In genomic region chr3:98343647-98344507, GRCh38 we compare ENCODE assay signal across 8 cellular contexts. TPM values are rescaled to one million over a fixed set of nuclear protein-coding genes. Genes with fewer than 3 reads are reported as not detected.
A peak's percentile ranks its signal among the peaks of the same experiment; 100 is the strongest.
DNase-seq lines count a peak whose midpoint lies in the region; ATAC-seq and TF ChIP-seq lines count a peak whose summit lies in the region.

No MANE protein-coding gene starts in this region.

- H3K79me2 ChIP-seq in GM23338 (replicated peaks; ENCODE audit: insufficient read depth): no peaks in the 10 kb centered on the region

- H3K36me3 Mint-ChIP-seq in GM23338 (ENCODE audit: low read depth) (no peaks in the 10 kb centered on the region), WTC11 (no peaks in the 10 kb centered on the region)

- DNase-seq in stimulated activated CD4-positive, alpha-beta T cell treated with anti-CD3 and anti-CD28 coated beads, Interleukin-2, amount 100 ng/mL, for 4 hours (ENCODE audit: low read depth): peak; percentile 8
- no peak for DNase-seq in stimulated activated CD4-positive, alpha-beta T cell treated with anti-CD3 and anti-CD28 coated beads, Interleukin-12 subunit alpha, Interleukin-12 subunit beta, amount 100 ng/mL, for 4 hours
- DNase-seq in GM23338 (ENCODE audit: low spot score) (peak; percentile 95), MV-4-11 (lab: John Stamatoyannopoulos, UW) (peak; percentile 57), WTC11 (ENCODE audit: low spot score) (peak; percentile 54), iPS DF 19.7 (ENCODE audit: low read depth, low spot score) (peak; percentile 60), posterior cingulate gyrus (no peak), posterior vena cava (ENCODE audit: low spot score) (no peak)

- intact Hi-C loops in posterior cingulate gyrus (cut with DNase I) (no loop called here), posterior vena cava (cut with DNase I) (no loop called here)

- POLR2A ChIA-PET in WTC11 (lab: Charles Lee): no interaction called here

- no peak overlapping the region for H3K4me3 ChIP-seq in GM23338

- CTCF ChIA-PET in WTC11 (lab: Charles Lee): interaction anchor here (0.6 to 2.4 kb wide), 23 partner anchors 9 to 913 kb away, joined by 3 to 15 read pairs (median 4); partner anchors contain the start of genes CLDND1, CPOX and OR5K4

- H3K27me3 ChIP-seq in GM23338 (ENCODE audit: insufficient read depth): no peaks in the 10 kb centered on the region

- H3K4me1 ChIP-seq in GM23338 (ENCODE audit: insufficient read depth): no peaks in the 10 kb centered on the region

- H3K9me3 Mint-ChIP-seq in GM23338: no peaks in the 10 kb centered on the region
- no peaks in the 10 kb centered on the region for H3K9me3 Mint-ChIP-seq in WTC11

- H3K4me2 ChIP-seq in GM23338: no peak overlapping the region

- no peak overlapping the region for H3K27ac Mint-ChIP-seq in GM23338
- H3K27ac Mint-ChIP-seq in WTC11: no peak overlapping the region

- no peaks in the 10 kb centered on the region for H4K20me1 ChIP-seq in GM23338 (replicated peaks; ENCODE audit: insufficient read depth)

- no peak overlapping the region for H3K27ac ChIP-seq in GM23338 (ENCODE audit: low read depth)

- H3K27me3 Mint-ChIP-seq in GM23338 (ENCODE audit: insufficient read depth, low read depth, poor library complexity) (peaks cover 2% of the 10 kb centered on the region), WTC11 (ENCODE audit: low read depth) (no peaks in the 10 kb centered on the region)

- H3K36me3 ChIP-seq in GM23338 (ENCODE audit: insufficient read depth): no peaks in the 10 kb centered on the region

- H3K4me1 Mint-ChIP-seq in GM23338: no peaks in the 10 kb centered on the region; the same call in 1 of the 3 replicates
- H3K4me1 Mint-ChIP-seq in WTC11: peaks cover 6% of the 10 kb centered on the region

- H2AFZ ChIP-seq in GM23338: peak overlapping the region; percentile 87; the same call in 1 of the 2 replicates

- TF ChIP-seq CTCF in GM23338 (conservative IDR thresholded peaks at IDR 0.05; ENCODE audit: low read depth in 2 of 2): peak; percentile 92 to 94
- peak; percentile 78 for TF ChIP-seq CTCF in WTC11 (IDR thresholded peaks at IDR 0.05)

- no peaks in the 10 kb centered on the region for H3K9me2 ChIP-seq in GM23338 (ENCODE audit: insufficient read depth)

- peak; percentile 95 for ATAC-seq in GM23338
- ATAC-seq in WTC11: peak; percentile 89

- no peaks in the 10 kb centered on the region for H3F3A ChIP-seq in GM23338 (replicated peaks; ENCODE audit: low read depth)

- H3K4me3 Mint-ChIP-seq in GM23338 (no peak overlapping the region), WTC11 (no peak overlapping the region)

TF ChIP-seq in GM23338, 12 proteins besides CTCF, POLR2A, EP300 and RAD21 (continues in another document):
- TF ChIP-seq ZNF331 (CRISPR knock-in tag; IDR thresholded peaks at IDR 0.05; ENCODE audit: low read depth): no peak

TF ChIP-seq in WTC11, 78 proteins besides CTCF, POLR2A, EP300 and RAD21:
- TF ChIP-seq HMGA2 (CRISPR knock-in tag; IDR thresholded peaks at IDR 0.05) (no peak), GRHL2 (CRISPR knock-in tag; IDR thresholded peaks at IDR 0.05; ENCODE audit: insufficient replicate concordance, severe bottlenecking) (no peak), MXD4 (CRISPR knock-in tag; IDR thresholded peaks at IDR 0.05; ENCODE audit: borderline replicate concordance) (no peak), OVOL2 (CRISPR knock-in tag; IDR thresholded peaks at IDR 0.05; ENCODE audit: borderline replicate concordance) (no peak)
- TF ChIP-seq, protein P1, sequence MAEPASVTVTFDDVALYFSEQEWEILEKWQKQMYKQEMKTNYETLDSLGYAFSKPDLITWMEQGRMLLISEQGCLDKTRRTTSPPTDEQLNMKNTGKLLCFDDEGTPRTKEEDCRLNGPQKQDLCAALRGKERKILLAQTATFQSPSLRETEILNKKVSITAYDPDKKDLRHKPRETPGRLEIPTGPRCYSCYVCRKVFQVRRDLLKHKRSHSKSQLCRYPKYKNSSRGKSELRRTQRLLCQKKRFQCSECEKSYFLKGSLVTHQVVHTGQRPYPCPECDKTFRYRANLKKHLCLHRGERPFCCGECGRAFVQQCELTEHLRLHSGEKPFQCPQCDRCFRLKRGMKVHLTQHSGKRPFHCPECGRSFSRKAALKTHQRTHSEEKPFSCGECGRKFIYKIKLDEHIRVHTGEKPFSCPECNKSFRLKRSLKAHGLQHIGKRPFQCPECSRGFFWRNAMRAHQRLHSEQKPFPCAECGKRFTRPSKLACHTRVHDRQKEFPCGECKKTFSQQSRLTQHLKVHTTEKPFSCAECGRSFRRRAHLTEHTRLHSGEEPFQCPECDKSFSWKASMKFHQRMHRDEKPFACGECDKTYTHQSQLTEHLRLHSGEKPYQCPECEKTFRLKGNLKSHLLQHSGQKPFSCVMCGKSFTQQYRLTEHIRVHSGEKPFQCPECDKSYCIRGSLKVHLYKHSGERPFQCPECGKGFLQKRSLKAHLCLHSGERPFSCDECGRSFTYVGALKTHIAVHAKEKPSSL (CRISPR knock-in tag; conservative IDR thresholded peaks at IDR 0.05): no peak

RNA-seq across cellular contexts. Expression of gene OR5K4, which starts 9.8 kb away (rescaled TPM):
- total RNA-seq in GM23338 (2014; rRNA removed; shearing (Covaris generic)): not detected in 2 replicates
- polyA plus RNA-seq in GM23338 (2016; fragmentation: Nextera tagmentation; extraction: Ambion mirVana): not detected in 2 replicates
- total RNA-seq in WTC11 (2021) (not detected in 3 replicates), posterior vena cava (not detected)

RNA-seq across cellular contexts. Expression of gene OR5K3, which starts 46.6 kb away (rescaled TPM):
- total RNA-seq in GM23338 (2014; rRNA removed; shearing (Covaris generic)): not detected in 2 replicates
- polyA plus RNA-seq in GM23338 (2016; fragmentation: Nextera tagmentation; extraction: Ambion mirVana): not detected in 2 replicates
- not detected in 3 replicates for total RNA-seq in WTC11 (2021)
- not detected for total RNA-seq in posterior vena cava

Comparison
In these comparisons a context has a peak if more than half of its experiments do, and no peak if none do; other contexts are left out.
1. DNase-seq: peak in stimulated activated CD4-positive, alpha-beta T cell treated with anti-CD3 and anti-CD28 coated beads, Interleukin-2, amount 100 ng/mL, for 4 hours (single experiment), GM23338 (single experiment), MV-4-11 (single experiment), WTC11 (single experiment) and iPS DF 19.7 (single experiment); none in stimulated activated CD4-positive, alpha-beta T cell treated with anti-CD3 and anti-CD28 coated beads, Interleukin-12 subunit alpha, Interleukin-12 subunit beta, amount 100 ng/mL, for 4 hours (single experiment), posterior cingulate gyrus (0 of 10) and posterior vena cava (single experiment).